8 cellular contexts compared by ENCODE assay signal in genomic region chr19:23762548-23762883, GRCh38. TPM values are rescaled to one million over a fixed set of nuclear protein-coding genes. Genes with fewer than 3 reads are reported as not detected.
DNase-seq lines count a peak whose midpoint lies in the region; ATAC-seq, FAIRE-seq and TF ChIP-seq lines count a peak whose summit lies in the region.

No MANE protein-coding gene starts in this region.

- peak overlapping the region; percentile 76 to 98; a peak in 2 of 4 replicates for H3K9ac ChIP-seq in K562 (ENCODE audit: insufficient read depth in 1 of 2, low read depth in 2 of 2, low read length in 2 of 2)

- H3K36me3 Mint-ChIP-seq in activated naive CD4-positive, alpha-beta T cell treated with anti-CD3 and anti-CD28 coated beads, Interleukin-2, amount 10 ng/mL, durations not matched to agents 7 days and 5 days = peaks cover 15% of the 10 kb centered on the region
- peaks cover 20 to 34% of the 10 kb centered on the region in 2 donors for H3K36me3 Mint-ChIP-seq in activated naive CD4-positive, alpha-beta T cell treated with anti-CD3 and anti-CD28 coated beads, Interleukin-2, amount 50 U/mL, for 72 hours

- peaks cover 21% of the 10 kb centered on the region for H3K9me3 Mint-ChIP-seq in activated naive CD4-positive, alpha-beta T cell treated with anti-CD3 and anti-CD28 coated beads, Interleukin-2, amount 10 ng/mL, durations not matched to agents 7 days and 5 days
- no peaks in the 10 kb centered on the region for H3K9me3 Mint-ChIP-seq in activated naive CD4-positive, alpha-beta T cell treated with anti-CD3 and anti-CD28 coated beads, Interleukin-2, amount 50 U/mL, for 72 hours

- H3K27ac Mint-ChIP-seq in activated naive CD4-positive, alpha-beta T cell treated with anti-CD3 and anti-CD28 coated beads, Interleukin-2, amount 10 ng/mL, durations not matched to agents 7 days and 5 days = peak overlapping the region; percentile 82
- H3K27ac Mint-ChIP-seq in activated naive CD4-positive, alpha-beta T cell treated with anti-CD3 and anti-CD28 coated beads, Interleukin-2, amount 50 U/mL, for 72 hours = peak overlapping the region in 1 of 2 donors; percentile 78

- H3K9me3 ChIP-seq in K562 (replicated peaks; ENCODE audit: control insufficient read depth, insufficient read depth, low read depth, low read length) = no peaks in the 10 kb centered on the region
- no peaks in the 10 kb centered on the region for H3K9me3 ChIP-seq in mesodermal cell (ENCODE audit: control insufficient read depth, low read length)
- H3K9me3 ChIP-seq in tibial artery = no peaks in the 10 kb centered on the region

- TF ChIP-seq EP300 in K562 (IDR thresholded peaks at IDR 0.05; ENCODE audit: low read length) = no peak

- CTCF ChIA-PET in activated naive CD4-positive, alpha-beta T cell treated with anti-CD3 and anti-CD28 coated beads, Interleukin-2, amount 10 ng/mL, durations not matched to agents 7 days and 5 days (lab: Charles Lee) = no interaction called here
- CTCF ChIA-PET in K562 (lab: Yijun Ruan, JAX; ENCODE audit: low intra/inter-chr PET ratio) = no interaction called here

- no peaks in the 10 kb centered on the region for H3K9me1 ChIP-seq in K562 (ENCODE audit: control insufficient read depth, insufficient read depth, low read length)

- peaks cover 39% of the 10 kb centered on the region for H3K4me1 Mint-ChIP-seq in activated naive CD4-positive, alpha-beta T cell treated with anti-CD3 and anti-CD28 coated beads, Interleukin-2, amount 10 ng/mL, durations not matched to agents 7 days and 5 days

- H3K36me3 ChIP-seq in K562 (ENCODE audit: control insufficient read depth, insufficient read depth, low read length) (peaks cover 13% of the 10 kb centered on the region; the same call in 2 of the 3 replicates), mesodermal cell (ENCODE audit: control insufficient read depth, insufficient read depth, low read length) (peaks cover 26% of the 10 kb centered on the region), tibial artery (no peaks in the 10 kb centered on the region)

- peak overlapping the region; percentile 63 for H3K4me3 ChIP-seq in K562
- H3K4me3 ChIP-seq in mesodermal cell (ENCODE audit: extremely low read depth, insufficient read depth, low read length, poor library complexity, severe bottlenecking) = peak overlapping the region; percentile 69
- peak overlapping the region; percentile 63 to 68 for H3K4me3 ChIP-seq in tibial artery

- H3K27me3 Mint-ChIP-seq in activated naive CD4-positive, alpha-beta T cell treated with anti-CD3 and anti-CD28 coated beads, Interleukin-2, amount 10 ng/mL, durations not matched to agents 7 days and 5 days = no peaks in the 10 kb centered on the region

- TF ChIP-seq RAD21 in K562 (CRISPR knock-in tag; conservative IDR thresholded peaks at IDR 0.05 in 1 of 2, IDR thresholded peaks at IDR 0.05 in 1 of 2) = no peak

- intact Hi-C loops in K562 (cut with micrococcal nuclease) = loop anchor here (2.0 kb wide), 1 partner anchor 76 kb away; the partner anchor contains the start of gene ZNF675
- intact Hi-C loops in tibial artery (cut with DNase I; ENCODE audit: low total_unique reads) = no loop called here

- H3K4me2 ChIP-seq in K562 (ENCODE audit: insufficient read depth, low read length) = peak overlapping the region; percentile 84

- in situ Hi-C loops in K562 (cut with MboI) = no loop called here

- FAIRE-seq in K562 (lab: Jason Lieb, UNC) = no peak

- H3K4me1 ChIP-seq in K562 (replicated peaks in 1 of 2; ENCODE audit: control insufficient read depth in 2 of 2, insufficient read depth in 2 of 2, low read length in 2 of 2) (peaks cover 0 to 12% of the 10 kb centered on the region in 2 experiments; a peak in 4 of 5 replicates), mesodermal cell (ENCODE audit: control insufficient read depth, insufficient read depth, low read length, poor library complexity, severe bottlenecking) (no peaks in the 10 kb centered on the region), tibial artery (peaks cover 0 to 14% (median 4%) of the 10 kb centered on the region in 4 donors)

- 22% methylated on average over 6 of the region's 9 CpGs for WGBS in K562 (ENCODE audit: insufficient coverage, low coverage, missing lambda C conversion rate)
- 30 to 46% methylated on average over 4 to 7 of the region's 9 CpGs for WGBS in mesodermal cell (ENCODE audit: insufficient coverage in 2 of 2), 2 experiments

- H2AFZ ChIP-seq in K562 (ENCODE audit: low read depth, low read length) = peak overlapping the region; percentile 94

- DNase-seq in activated naive CD4-positive, alpha-beta T cell treated with anti-CD3 and anti-CD28 coated beads, Interleukin-2, amount 10 ng/mL, durations not matched to agents 7 days and 5 days = no peak
- DNase-seq in activated naive CD4-positive, alpha-beta T cell treated with anti-CD3 and anti-CD28 coated beads, Interleukin-2, amount 50 U/mL, for 72 hours (ENCODE audit: low spot score in 2 of 2) = no peak
- DNase-seq in K562 (ENCODE audit: extremely low read depth in 1 of 4, low spot score in 3 of 4) (no peak), tibial artery (peak in 1 of 2 donors; percentile 77), NCI-H510A (lab: John Stamatoyannopoulos, UW) (no peak), nucleus accumbens (lab: John Stamatoyannopoulos, UW) (no peak)

- peak overlapping the region; percentile 81; the same call in 2 of the 3 replicates for H3K27ac ChIP-seq in K562 (ENCODE audit: extremely low read depth, low read depth, low read length)
- peak overlapping the region; percentile 13 for H3K27ac ChIP-seq in mesodermal cell (ENCODE audit: low read depth, low read length, severe bottlenecking)
- peak overlapping the region in 1 of 2 donors; percentile 69 for H3K27ac ChIP-seq in tibial artery

- TF ChIP-seq POLR2A in K562 (conservative IDR thresholded peaks at IDR 0.05) = no peak

- peaks cover 54% of the 10 kb centered on the region for H3K79me2 ChIP-seq in K562 (ENCODE audit: control insufficient read depth, insufficient read depth, low read length)

- no peak for ATAC-seq in activated naive CD4-positive, alpha-beta T cell treated with anti-CD3 and anti-CD28 coated beads, Interleukin-2, amount 50 U/mL, for 72 hours
- ATAC-seq in K562 (no peak), HG03139 (IDR thresholded peaks at IDR 0.05; ENCODE audit: unreplicated experiment) (no peak)

- POLR2A ChIA-PET in K562 (lab: Yijun Ruan, JAX) = interaction anchor here (0.6 to 1.6 kb wide), 4 partner anchors 17 to 327 kb away, joined by 3 to 7 read pairs (median 4); partner anchors contain the start of gene ZNF675

- TF ChIP-seq CTCF in K562 (IDR thresholded peaks at IDR 0.05 in 2 of 3, conservative IDR thresholded peaks at IDR 0.05 in 1 of 3; ENCODE audit: insufficient read depth in 2 of 3, low read depth in 1 of 3, low read length in 3 of 3) (no peak), tibial artery (IDR thresholded peaks at IDR 0.05) (no peak)

- peak overlapping the region; percentile 87 for H3K4me3 Mint-ChIP-seq in activated naive CD4-positive, alpha-beta T cell treated with anti-CD3 and anti-CD28 coated beads, Interleukin-2, amount 10 ng/mL, durations not matched to agents 7 days and 5 days

- H3K27me3 ChIP-seq in K562 (ENCODE audit: control insufficient read depth in 2 of 2, insufficient read depth in 2 of 2, low read length in 2 of 2) = no peaks in the 10 kb centered on the region
- no peaks in the 10 kb centered on the region for H3K27me3 ChIP-seq in tibial artery

- no peaks in the 10 kb centered on the region for H4K20me1 ChIP-seq in K562 (replicated peaks; ENCODE audit: control insufficient read depth, insufficient read depth, low read length)

- no TSS peak for BruUV-seq in K562 (replicated peaks; lab: Mats Ljungman, UMichigan)

TF ChIP-seq in K562, 482 proteins besides CTCF, POLR2A, EP300 and RAD21 (continues in another document):
- TF ChIP-seq XRCC3 (IDR thresholded peaks at IDR 0.05) = no peak
- TF ChIP-seq POLR2AphosphoS2 (IDR thresholded peaks at IDR 0.05; ENCODE audit: low read length) = no peak
- 0 out of 2 replicates have a peak, but pooled peaks have one; percentile 48 for TF ChIP-seq CHAMP1 (IDR thresholded peaks at IDR 0.05)
- TF ChIP-seq ZNF124 (CRISPR knock-in tag; IDR thresholded peaks at IDR 0.05) = no peak

RNA-seq across cellular contexts. Expression of gene ZNF681, which starts 3.8 kb away (rescaled TPM):
- 1 to 10 TPM; 2.4 to 5.8 TPM for total RNA-seq in activated naive CD4-positive, alpha-beta T cell treated with anti-CD3 and anti-CD28 coated beads, Interleukin-2, amount 50 U/mL, for 72 hours
- 2.9 and 12.2 TPM in 2 replicates for total RNA-seq in K562 (2011; cell fraction: chromatin; rRNA removed; ENCODE audit: low replicate concordance)
- 2.3 and 3.0 TPM in 2 replicates for total RNA-seq in K562 (2011; cell fraction: nucleolus; rRNA removed)
- total RNA-seq in K562 (2011; cell fraction: nucleoplasm; rRNA removed) = 5.2 and 8.5 TPM in 2 replicates
- 2.8 and 4.1 TPM in 2 replicates for total RNA-seq in K562 (2014; rRNA removed)
- 8.6 and 10.6 TPM in 2 replicates for total RNA-seq in K562 (2014; rRNA removed; fragmentation: Illumina TruSeq; extraction: Trizol)
- 7.4 TPM in 2 replicates for total RNA-seq in K562 (2015; rRNA removed; fragmentation: Illumina TruSeq; extraction: Trizol)
- total RNA-seq in K562 (2021) = 4.1 and 5.1 TPM in 2 replicates
- polyA plus RNA-seq in K562 (2011; rRNA removed) = 4.7 and 5.8 TPM in 2 replicates
- 1.1 and 3.2 TPM in 2 replicates for polyA plus RNA-seq in K562 (2011; cell fraction: cytosol; rRNA removed)
- polyA plus RNA-seq in K562 (2011; cell fraction: nucleus; rRNA removed) = 2.3 and 3.2 TPM in 2 replicates
- polyA plus RNA-seq in K562 (2012) = 2.5 and 4.4 TPM in 2 replicates
- 4.9 and 6.7 TPM in 2 replicates for polyA plus RNA-seq in K562 (2014; fragmentation: Illumina TruSeq; extraction: Trizol)
- 1 to 10 TPM; 3.0 to 3.1 TPM for polyA plus RNA-seq in K562 (2014; fragmentation: Nextera tagmentation; extraction: Ambion mirVana)
- polyA plus RNA-seq in K562 (2014; rRNA removed) = 3.1 and 4.9 TPM in 2 replicates
- polyA minus RNA-seq in K562 (2011; rRNA and poly(A)+ RNA removed) = 7.3 and 10.7 TPM in 2 replicates
- 2.8 and 4.5 TPM in 2 replicates for polyA minus RNA-seq in K562 (2011; cell fraction: cytosol; rRNA and poly(A)+ RNA removed)
- polyA minus RNA-seq in K562 (2011; cell fraction: nucleus; rRNA and poly(A)+ RNA removed) = 2.3 and 4.2 TPM in 2 replicates
- 2.8 TPM for polyA plus RNA-seq in mesodermal cell (2013, experiment 1 of 2)
- 3.8 TPM for polyA plus RNA-seq in mesodermal cell (2013, experiment 2 of 2)
